Comparison of ENCODE assay signal across 10 cellular contexts in genomic region chr11:12079726-12080556, GRCh38. TPM values are rescaled to one million over a fixed set of nuclear protein-coding genes. Genes with fewer than 3 reads are reported as not detected.
DNase-seq lines count a peak whose midpoint lies in the region; ATAC-seq and TF ChIP-seq lines count a peak whose summit lies in the region.
"Had no signal": no experiment of that assay in that cellular context is flagged by ENCODE, and none has a peak within 500 bp of the region (broad histone marks: within the 10 kb centered on the region; RNA-seq: fewer than 3 reads in every experiment).

No MANE protein-coding gene starts in this region.

- peaks cover 9% of the 10 kb centered on the region for H3F3A ChIP-seq in smooth muscle cell (ENCODE audit: low read depth)

- H3K9me3 ChIP-seq in right cardiac atrium (ENCODE audit: control insufficient read depth, low read length) (no peaks in the 10 kb centered on the region), smooth muscle cell (replicated peaks; ENCODE audit: low read depth) (no peaks in the 10 kb centered on the region)

- no peaks in the 10 kb centered on the region for H3K27me3 ChIP-seq in H7 (ENCODE audit: control insufficient read depth, insufficient read depth, low read length)
- H3K27me3 ChIP-seq in right cardiac atrium (ENCODE audit: control insufficient read depth, insufficient read depth): no peaks in the 10 kb centered on the region
- no peaks in the 10 kb centered on the region for H3K27me3 ChIP-seq in smooth muscle cell (ENCODE audit: low read depth)

- H3K79me2 ChIP-seq in smooth muscle cell (ENCODE audit: low read depth): no peaks in the 10 kb centered on the region

- no peak overlapping the region for H3K27ac Mint-ChIP-seq in activated naive CD8-positive, alpha-beta T cell treated with anti-CD3 and anti-CD28 coated beads, Interleukin-2, amount 50 U/mL, for 24 hours
- H3K27ac Mint-ChIP-seq: activated CD8-positive, alpha-beta memory T cell treated with anti-CD3 and anti-CD28 coated beads, Interleukin-2, amount 10 ng/mL, durations not matched to agents 7 days and 5 days had no signal

- 58% methylated on average over 13 of the region's 13 CpGs for WGBS in right cardiac atrium
- WGBS in smooth muscle cell (ENCODE audit: low lambda C conversion rate): 24% methylated on average over 13 of the region's 13 CpGs

- H4K20me1 ChIP-seq in smooth muscle cell (ENCODE audit: low read depth): no peaks in the 10 kb centered on the region

- H2AFZ ChIP-seq in smooth muscle cell (ENCODE audit: low read depth): no peak overlapping the region

- peak overlapping the region; percentile 55 for H3K9ac ChIP-seq in smooth muscle cell (ENCODE audit: low read depth)

- peak; percentile 33 for DNase-seq in H7
- peak; percentile 97 for DNase-seq in astrocyte of the hippocampus (ENCODE audit: low read depth, low spot score)
- peak; percentile 66 to 83 (median 81) for DNase-seq in right cardiac atrium
- peak; percentile 35 for DNase-seq in smooth muscle cell (lab: John Stamatoyannopoulos, UW; ENCODE audit: unreplicated experiment)
- no peak for DNase-seq in activated naive CD8-positive, alpha-beta T cell treated with anti-CD3 and anti-CD28 coated beads, Interleukin-2, amount 50 U/mL, for 24 hours
- no peak for DNase-seq in effector CD4-positive, alpha-beta T cell
- DNase-seq: activated CD8-positive, alpha-beta memory T cell treated with anti-CD3 and anti-CD28 coated beads, Interleukin-2, amount 10 ng/mL, durations not matched to agents 7 days and 5 days; NCI-H446 treated with DMSO at 0.1 percent for 48 hours had no signal

- H3K4me1 ChIP-seq in right cardiac atrium (ENCODE audit: control insufficient read depth, insufficient read depth, low read length): no peaks in the 10 kb centered on the region
- H3K4me1 ChIP-seq in smooth muscle cell (ENCODE audit: low read depth): peaks cover 11% of the 10 kb centered on the region

- intact Hi-C loops in right cardiac atrium (cut with DNase I): no loop called here

- ATAC-seq in right cardiac atrium (peak; percentile 77 to 86), GM18511 (IDR thresholded peaks at IDR 0.05; ENCODE audit: unreplicated experiment) (no peak), HG03159 (IDR thresholded peaks at IDR 0.05; ENCODE audit: unreplicated experiment) (no peak)
- no peak for ATAC-seq in activated naive CD8-positive, alpha-beta T cell treated with anti-CD3 and anti-CD28 coated beads, Interleukin-2, amount 50 U/mL, for 24 hours
- ATAC-seq: activated CD8-positive, alpha-beta memory T cell treated with anti-CD3 and anti-CD28 coated beads, Interleukin-2, amount 10 ng/mL, durations not matched to agents 7 days and 5 days had no signal

- H3K27me3 Mint-ChIP-seq in activated naive CD8-positive, alpha-beta T cell treated with anti-CD3 and anti-CD28 coated beads, Interleukin-2, amount 50 U/mL, for 24 hours: no peaks in the 10 kb centered on the region

- peak overlapping the region; percentile 6 for H3K27ac ChIP-seq in right cardiac atrium (ENCODE audit: low read length)
- peak overlapping the region; percentile 88 for H3K27ac ChIP-seq in smooth muscle cell (ENCODE audit: low read depth)

- peaks cover 10% of the 10 kb centered on the region for H3K4me1 Mint-ChIP-seq in activated naive CD8-positive, alpha-beta T cell treated with anti-CD3 and anti-CD28 coated beads, Interleukin-2, amount 50 U/mL, for 24 hours

- TF ChIP-seq CTCF in smooth muscle cell (IDR thresholded peaks at IDR 0.05; ENCODE audit: borderline replicate concordance, insufficient read depth, poor library complexity, severe bottlenecking): no peak

- no peaks in the 10 kb centered on the region for H3K9me3 Mint-ChIP-seq in activated naive CD8-positive, alpha-beta T cell treated with anti-CD3 and anti-CD28 coated beads, Interleukin-2, amount 50 U/mL, for 24 hours

- no peak overlapping the region for H3K4me3 Mint-ChIP-seq in activated naive CD8-positive, alpha-beta T cell treated with anti-CD3 and anti-CD28 coated beads, Interleukin-2, amount 50 U/mL, for 24 hours
- H3K4me3 Mint-ChIP-seq: activated CD8-positive, alpha-beta memory T cell treated with anti-CD3 and anti-CD28 coated beads, Interleukin-2, amount 10 ng/mL, durations not matched to agents 7 days and 5 days had no signal

- no peaks in the 10 kb centered on the region for H3K36me3 Mint-ChIP-seq in activated naive CD8-positive, alpha-beta T cell treated with anti-CD3 and anti-CD28 coated beads, Interleukin-2, amount 50 U/mL, for 24 hours (ENCODE audit: low read depth)

- H3K4me2 ChIP-seq in smooth muscle cell: peak overlapping the region; percentile 60

- H3K36me3 ChIP-seq in H7 (replicated peaks; ENCODE audit: control insufficient read depth, insufficient read depth, low read length) (no peaks in the 10 kb centered on the region), smooth muscle cell (ENCODE audit: low read depth) (no peaks in the 10 kb centered on the region)

- no peak overlapping the region for H3K4me3 ChIP-seq in H7 (ENCODE audit: insufficient read depth, low read depth, low read length)
- no peak overlapping the region for H3K4me3 ChIP-seq in right cardiac atrium (ENCODE audit: low read length)
- H3K4me3 ChIP-seq in smooth muscle cell: no peak overlapping the region

RNA-seq across cellular contexts. Expression of gene MICAL2, which starts 30.4 kb away (rescaled TPM):
- total RNA-seq in H7 (2014; rRNA removed; shearing (Covaris generic)): 0.83 and 1.1 TPM in 2 replicates
- total RNA-seq in right cardiac atrium (100 to 1,000 TPM in 1 of 4 donors, 10 to 100 TPM in 3; 92.1 to 115 (median 95.1) TPM), smooth muscle cell (278 and 287 TPM in 2 replicates)
- polyA plus RNA-seq in right cardiac atrium (62.9 TPM), smooth muscle cell (158 and 161 TPM in 2 replicates)

Comparison
In these comparisons a context has a peak if more than half of its experiments do, and no peak if none do; other contexts are left out.
1. DNase-seq: peak in H7 (single experiment), astrocyte of the hippocampus (single experiment), right cardiac atrium (3 of 3) and smooth muscle cell (single experiment); none in activated naive CD8-positive, alpha-beta T cell treated with anti-CD3 and anti-CD28 coated beads, Interleukin-2, amount 50 U/mL, for 24 hours (single experiment) and effector CD4-positive, alpha-beta T cell (single experiment).
2. ATAC-seq: peak in right cardiac atrium (2 of 2); none in GM18511 (single experiment), HG03159 (single experiment) and activated naive CD8-positive, alpha-beta T cell treated with anti-CD3 and anti-CD28 coated beads, Interleukin-2, amount 50 U/mL, for 24 hours (single experiment).
3. RNA of gene MICAL2, which starts 30.4 kb away (total RNA-seq): 278 to 287 TPM in smooth muscle cell and 92.1 to 115 TPM in right cardiac atrium; 0.83 to 1.1 TPM in H7; every median in the first group is over 10 times any median in the second.